Comparison of ENCODE assay signal across 1 cellular context in genomic region chr20:40718214-40718949, GRCh38.
TF ChIP-seq lines count a peak whose summit lies in the region.

No MANE protein-coding gene starts in this region.

TF ChIP-seq in HepG2, 621 proteins besides CTCF, POLR2A, EP300 and RAD21:
- TF ChIP-seq ZMAT3 (CRISPR knock-in tag; conservative IDR thresholded peaks at IDR 0.05): no peak
- TF ChIP-seq MAFK (conservative IDR thresholded peaks at IDR 0.05 in 1 of 2, IDR thresholded peaks at IDR 0.05 in 1 of 2; ENCODE audit: low read length in 2 of 2): peak; percentile 57 to 83
- TF ChIP-seq MAFF (IDR thresholded peaks at IDR 0.05; ENCODE audit: low read depth, low read length): peak; percentile 63
